Comparison of ENCODE assay signal across 16 cellular contexts in genomic region chr13:110073982-110074381, GRCh38.
"Had no signal": no experiment of that assay in that cellular context is flagged by ENCODE, and none has a peak within 500 bp of the region (broad histone marks: within the 10 kb centered on the region; RNA-seq: fewer than 3 reads in every experiment).

No MANE protein-coding gene starts in this region.

- DNase-seq: activated CD4-positive, alpha-beta memory T cell treated with anti-CD3 and anti-CD28 coated beads, Interleukin-2, amount 10 ng/mL, durations not matched to agents 7 days and 5 days; activated gamma-delta T cell treated with Interleukin-2 at 50 U/mL for 16 hours; activated naive CD8-positive, alpha-beta T cell treated with anti-CD3 and anti-CD28 coated beads, Interleukin-2, amount 10 ng/mL, durations not matched to agents 7 days and 5 days; activated T-cell treated with anti-CD3 and anti-CD28 coated beads, Interleukin-2, amount 50 U/mL, for 72 hours; anterior cingulate cortex; esophagus squamous epithelium; kidney glomerular epithelial cell; retina; stimulated activated CD4-positive, alpha-beta T cell treated with anti-CD3 and anti-CD28 coated beads, Interleukin-4, amount 100 ng/mL, for 4 hours; stimulated activated naive CD8-positive, alpha-beta T cell treated with anti-CD3 and anti-CD28 coated beads, Interleukin-15, amount 100 ng/mL, for 72 hours; T-helper 9 cell; thyroid gland had no signal

- H3K4me1 ChIP-seq: esophagus squamous epithelium, gastroesophageal sphincter, parathyroid adenoma, thyroid gland, vagina had no signal

- H3K4me3 ChIP-seq: esophagus squamous epithelium, gastroesophageal sphincter, skin epidermis, thyroid gland, vagina had no signal

- ATAC-seq: activated T-cell treated with anti-CD3 and anti-CD28 coated beads, Interleukin-2, amount 50 U/mL, for 72 hours; gastroesophageal sphincter; stimulated activated naive CD8-positive, alpha-beta T cell treated with anti-CD3 and anti-CD28 coated beads, Interleukin-15, amount 100 ng/mL, for 72 hours had no signal

- H3K9me3 ChIP-seq: esophagus squamous epithelium, gastroesophageal sphincter, thyroid gland, vagina had no signal

- H3K36me3 ChIP-seq: esophagus squamous epithelium, gastroesophageal sphincter, thyroid gland, vagina had no signal

- H3K27me3 ChIP-seq: esophagus squamous epithelium, gastroesophageal sphincter, thyroid gland, vagina had no signal

- H3K27ac ChIP-seq: esophagus squamous epithelium, gastroesophageal sphincter, parathyroid adenoma, skin epidermis, thyroid gland, vagina had no signal
